In genomic region chr21:34996304-34997081, GRCh38 we compare ENCODE assay signal across 9 cellular contexts. TPM values are rescaled to one million over a fixed set of nuclear protein-coding genes. Genes with fewer than 3 reads are reported as not detected.
DNase-seq lines count a peak whose midpoint lies in the region; ATAC-seq and TF ChIP-seq lines count a peak whose summit lies in the region.
"Had no signal": no experiment of that assay in that cellular context is flagged by ENCODE, and none has a peak within 500 bp of the region (broad histone marks: within the 10 kb centered on the region; RNA-seq: fewer than 3 reads in every experiment).

No MANE protein-coding gene starts in this region.

- no peaks in the 10 kb centered on the region for H3K9me3 Mint-ChIP-seq in activated CD4-positive, alpha-beta memory T cell treated with anti-CD3 and anti-CD28 coated beads for 36 hours
- no peaks in the 10 kb centered on the region for H3K9me3 Mint-ChIP-seq in activated CD4-positive, alpha-beta memory T cell treated with anti-CD3 and anti-CD28 coated beads, Interleukin-2, amount 10 ng/mL, durations not matched to agents 7 days and 5 days
- no peaks in the 10 kb centered on the region for H3K9me3 Mint-ChIP-seq in stimulated activated effector memory CD8-positive, alpha-beta T cell treated with anti-CD3 and anti-CD28 coated beads, Interleukin-12 subunit alpha, Interleukin-12 subunit beta, amount 100 ng/mL, for 72 hours

- peak overlapping the region; percentile 27 for H3K4me3 Mint-ChIP-seq in activated CD4-positive, alpha-beta memory T cell treated with anti-CD3 and anti-CD28 coated beads for 36 hours
- H3K4me3 Mint-ChIP-seq in activated CD4-positive, alpha-beta memory T cell treated with anti-CD3 and anti-CD28 coated beads, Interleukin-2, amount 10 ng/mL, durations not matched to agents 7 days and 5 days, result no peak overlapping the region
- peak overlapping the region; percentile 59 for H3K4me3 Mint-ChIP-seq in T-helper 17 cell
- H3K4me3 Mint-ChIP-seq in stimulated activated effector memory CD8-positive, alpha-beta T cell treated with anti-CD3 and anti-CD28 coated beads, Interleukin-12 subunit alpha, Interleukin-12 subunit beta, amount 100 ng/mL, for 72 hours, result peak overlapping the region; percentile 62

- H3K9me3 ChIP-seq in T-helper 17 cell (ENCODE audit: control insufficient read depth, low read length, poor library complexity, severe bottlenecking), result no peaks in the 10 kb centered on the region

- CTCF ChIA-PET in activated CD4-positive, alpha-beta memory T cell treated with anti-CD3 and anti-CD28 coated beads for 36 hours (lab: Charles Lee), result interaction anchor here (1.5 to 1.6 kb wide), 2 partner anchors 54 to 104 kb away, joined by 3 to 4 read pairs; no protein-coding TSS in a partner anchor
- CTCF ChIA-PET in activated CD4-positive, alpha-beta memory T cell treated with anti-CD3 and anti-CD28 coated beads, Interleukin-2, amount 10 ng/mL, durations not matched to agents 7 days and 5 days (lab: Charles Lee), result no interaction called here

- DNase-seq in activated CD4-positive, alpha-beta memory T cell treated with anti-CD3 and anti-CD28 coated beads for 36 hours, result peak; percentile 56
- no peak for DNase-seq in activated CD4-positive, alpha-beta memory T cell treated with anti-CD3 and anti-CD28 coated beads, Interleukin-2, amount 10 ng/mL, durations not matched to agents 7 days and 5 days
- no peak for DNase-seq in T-helper 17 cell
- peak; percentile 75 for DNase-seq in fibroblast of villous mesenchyme (ENCODE audit: low read depth)
- no peak for DNase-seq in stimulated activated effector memory CD8-positive, alpha-beta T cell treated with anti-CD3 and anti-CD28 coated beads, Interleukin-12 subunit alpha, Interleukin-12 subunit beta, amount 100 ng/mL, for 72 hours (ENCODE audit: low spot score in 2 of 2)
- no peak for DNase-seq in NCI-H1048 (lab: John Stamatoyannopoulos, UW)
- no peak for DNase-seq in cerebellar nuclear complex (lab: John Stamatoyannopoulos, UW)
- DNase-seq: NCI-H1105 had no signal

- intact Hi-C loops in activated CD4-positive, alpha-beta memory T cell treated with anti-CD3 and anti-CD28 coated beads for 36 hours (cut with micrococcal nuclease), result no loop called here

- peaks cover 67% of the 10 kb centered on the region for H3K4me1 Mint-ChIP-seq in activated CD4-positive, alpha-beta memory T cell treated with anti-CD3 and anti-CD28 coated beads for 36 hours (ENCODE audit: low read depth)
- peaks cover 44% of the 10 kb centered on the region for H3K4me1 Mint-ChIP-seq in activated CD4-positive, alpha-beta memory T cell treated with anti-CD3 and anti-CD28 coated beads, Interleukin-2, amount 10 ng/mL, durations not matched to agents 7 days and 5 days
- peaks cover 60% of the 10 kb centered on the region for H3K4me1 Mint-ChIP-seq in T-helper 17 cell
- peaks cover 64% of the 10 kb centered on the region for H3K4me1 Mint-ChIP-seq in stimulated activated effector memory CD8-positive, alpha-beta T cell treated with anti-CD3 and anti-CD28 coated beads, Interleukin-12 subunit alpha, Interleukin-12 subunit beta, amount 100 ng/mL, for 72 hours

- H3K27me3 Mint-ChIP-seq in activated CD4-positive, alpha-beta memory T cell treated with anti-CD3 and anti-CD28 coated beads for 36 hours, result no peaks in the 10 kb centered on the region
- no peaks in the 10 kb centered on the region for H3K27me3 Mint-ChIP-seq in activated CD4-positive, alpha-beta memory T cell treated with anti-CD3 and anti-CD28 coated beads, Interleukin-2, amount 10 ng/mL, durations not matched to agents 7 days and 5 days
- no peaks in the 10 kb centered on the region for H3K27me3 Mint-ChIP-seq in T-helper 17 cell

- H3K36me3 Mint-ChIP-seq in activated CD4-positive, alpha-beta memory T cell treated with anti-CD3 and anti-CD28 coated beads for 36 hours, result peaks cover 3% of the 10 kb centered on the region
- peaks cover 23% of the 10 kb centered on the region for H3K36me3 Mint-ChIP-seq in activated CD4-positive, alpha-beta memory T cell treated with anti-CD3 and anti-CD28 coated beads, Interleukin-2, amount 10 ng/mL, durations not matched to agents 7 days and 5 days (ENCODE audit: low read depth)
- no peaks in the 10 kb centered on the region for H3K36me3 Mint-ChIP-seq in T-helper 17 cell (ENCODE audit: low read depth)
- H3K36me3 Mint-ChIP-seq in stimulated activated effector memory CD8-positive, alpha-beta T cell treated with anti-CD3 and anti-CD28 coated beads, Interleukin-12 subunit alpha, Interleukin-12 subunit beta, amount 100 ng/mL, for 72 hours, result no peaks in the 10 kb centered on the region

- peak overlapping the region; percentile 81 for H3K27ac Mint-ChIP-seq in activated CD4-positive, alpha-beta memory T cell treated with anti-CD3 and anti-CD28 coated beads for 36 hours
- no peak overlapping the region for H3K27ac Mint-ChIP-seq in activated CD4-positive, alpha-beta memory T cell treated with anti-CD3 and anti-CD28 coated beads, Interleukin-2, amount 10 ng/mL, durations not matched to agents 7 days and 5 days
- peak overlapping the region; percentile 95 for H3K27ac Mint-ChIP-seq in T-helper 17 cell
- peak overlapping the region; percentile 92 for H3K27ac Mint-ChIP-seq in stimulated activated effector memory CD8-positive, alpha-beta T cell treated with anti-CD3 and anti-CD28 coated beads, Interleukin-12 subunit alpha, Interleukin-12 subunit beta, amount 100 ng/mL, for 72 hours

- no peak for TF ChIP-seq CTCF in fibroblast of villous mesenchyme (IDR thresholded peaks at IDR 0.05; ENCODE audit: insufficient read depth, low read depth, low read length)

- H3K4me3 ChIP-seq in fibroblast of villous mesenchyme (ENCODE audit: low read depth, low read length), result no peak overlapping the region

- POLR2A ChIA-PET in activated CD4-positive, alpha-beta memory T cell treated with anti-CD3 and anti-CD28 coated beads for 36 hours (lab: Charles Lee), result interaction anchor here (0.9 to 1.2 kb wide), 3 partner anchors 13 to 22 kb away, joined by 3 read pairs; no protein-coding TSS in a partner anchor
- POLR2A ChIA-PET in activated CD4-positive, alpha-beta memory T cell treated with anti-CD3 and anti-CD28 coated beads, Interleukin-2, amount 10 ng/mL, durations not matched to agents 7 days and 5 days (lab: Charles Lee), result interaction anchor here (1.0 to 1.8 kb wide), 2 partner anchors 25 to 109 kb away, joined by 3 to 4 read pairs; no protein-coding TSS in a partner anchor

- no peak for ATAC-seq in T-helper 17 cell
- peak; percentile 81 for ATAC-seq in stimulated activated effector memory CD8-positive, alpha-beta T cell treated with anti-CD3 and anti-CD28 coated beads, Interleukin-12 subunit alpha, Interleukin-12 subunit beta, amount 100 ng/mL, for 72 hours
- ATAC-seq in HG03457 (IDR thresholded peaks at IDR 0.05; ENCODE audit: unreplicated experiment), result no peak

RNA-seq across cellular contexts. Expression of gene RUNX1, which starts 52.6 kb away (rescaled TPM):
- total RNA-seq in activated CD4-positive, alpha-beta memory T cell treated with anti-CD3 and anti-CD28 coated beads for 36 hours, result 10 to 100 TPM; 50.6 to 55.8 TPM
- 10 to 100 TPM; 53.0 to 56.3 TPM for total RNA-seq in activated CD4-positive, alpha-beta memory T cell treated with anti-CD3 and anti-CD28 coated beads, Interleukin-2, amount 10 ng/mL, durations not matched to agents 7 days and 5 days
- total RNA-seq in T-helper 17 cell (100 to 1,000 TPM in 1 of 2 donors, 10 to 100 TPM in 1; 97.0 to 110 TPM), fibroblast of villous mesenchyme (21.6 and 37.4 TPM in 2 replicates)

Comparison
In these comparisons a context has a peak if more than half of its experiments do, and no peak if none do; other contexts are left out.
1. DNase-seq: peak in activated CD4-positive, alpha-beta memory T cell treated with anti-CD3 and anti-CD28 coated beads for 36 hours (single experiment) and fibroblast of villous mesenchyme (single experiment); none in activated CD4-positive, alpha-beta memory T cell treated with anti-CD3 and anti-CD28 coated beads, Interleukin-2, amount 10 ng/mL, durations not matched to agents 7 days and 5 days (single experiment), T-helper 17 cell (0 of 3), stimulated activated effector memory CD8-positive, alpha-beta T cell treated with anti-CD3 and anti-CD28 coated beads, Interleukin-12 subunit alpha, Interleukin-12 subunit beta, amount 100 ng/mL, for 72 hours (0 of 2), NCI-H1048 (single experiment) and cerebellar nuclear complex (0 of 2).